In genomic region chr17:53141280-53141679, GRCh38 we compare ENCODE assay signal across 33 cellular contexts.
"Had no signal": no experiment of that assay in that cellular context is flagged by ENCODE, and none has a peak within 500 bp of the region (broad histone marks: within the 10 kb centered on the region; RNA-seq: fewer than 3 reads in every experiment).

No MANE protein-coding gene starts in this region.

- H3K27ac ChIP-seq: adrenal gland, cardiac muscle cell, VCaP had no signal

- H3K27me3 Mint-ChIP-seq: activated B cell treated with CpG ODN at 0.5 μM for 24 hours; activated CD4-positive, alpha-beta memory T cell treated with anti-CD3 and anti-CD28 coated beads for 36 hours; activated CD4-positive, alpha-beta T cell treated with anti-CD3 and anti-CD28 coated beads, Interleukin-2, amount 10 ng/mL, durations not matched to agents 24 days and 14 days; activated CD8-positive, alpha-beta T cell treated with anti-CD3 and anti-CD28 coated beads for 36 hours; activated naive CD8-positive, alpha-beta T cell treated with anti-CD3 and anti-CD28 coated beads for 36 hours; activated T-helper 17 cell treated with anti-CD3 and anti-CD28 coated beads, Interleukin-2, amount 50 U/mL, for 72 hours; central memory CD8-positive, alpha-beta T cell had no signal

- H3K4me1 ChIP-seq: adrenal gland had no signal

- ATAC-seq: activated CD8-positive, alpha-beta T cell treated with anti-CD3 and anti-CD28 coated beads for 36 hours; activated naive CD4-positive, alpha-beta T cell treated with anti-CD3 and anti-CD28 coated beads, Interleukin-2, amount 50 U/mL, for 72 hours; activated T-cell treated with anti-CD3 and anti-CD28 coated beads, Interleukin-2, amount 50 U/mL, for 4 hours; activated T-cell treated with anti-CD3 and anti-CD28 coated beads, Interleukin-2, amount 50 U/mL, for 72 hours; activated T-helper 17 cell treated with anti-CD3 and anti-CD28 coated beads, Interleukin-2, amount 50 U/mL, for 72 hours had no signal

- H3K4me3 ChIP-seq: adrenal gland, cardiac muscle cell had no signal

- H3K4me1 Mint-ChIP-seq: activated B cell treated with CpG ODN at 0.5 μM for 24 hours; activated CD4-positive, alpha-beta T cell treated with anti-CD3 and anti-CD28 coated beads, Interleukin-2, amount 10 ng/mL, durations not matched to agents 24 days and 14 days; activated naive CD8-positive, alpha-beta T cell treated with anti-CD3 and anti-CD28 coated beads for 36 hours; activated T-helper 17 cell treated with anti-CD3 and anti-CD28 coated beads, Interleukin-2, amount 50 U/mL, for 72 hours; central memory CD8-positive, alpha-beta T cell had no signal

- H3K27ac Mint-ChIP-seq: activated B cell treated with CpG ODN at 0.5 μM for 24 hours; activated CD4-positive, alpha-beta memory T cell treated with anti-CD3 and anti-CD28 coated beads for 36 hours; activated CD4-positive, alpha-beta T cell treated with anti-CD3 and anti-CD28 coated beads, Interleukin-2, amount 10 ng/mL, durations not matched to agents 24 days and 14 days; activated CD8-positive, alpha-beta T cell treated with anti-CD3 and anti-CD28 coated beads for 36 hours; activated naive CD4-positive, alpha-beta T cell treated with anti-CD3 and anti-CD28 coated beads for 36 hours; activated naive CD4-positive, alpha-beta T cell treated with anti-CD3 and anti-CD28 coated beads, Interleukin-2, amount 50 U/mL, for 72 hours; activated naive CD8-positive, alpha-beta T cell treated with anti-CD3 and anti-CD28 coated beads for 36 hours; activated T-cell treated with anti-CD3 and anti-CD28 coated beads, Interleukin-2, amount 50 U/mL, for 72 hours; activated T-helper 1 cell treated with anti-CD3 and anti-CD28 coated beads, Interleukin-12 subunit alpha, Interleukin-12 subunit beta, Interleukin-2, Interleukin-4 antibody, amounts not matched to agents 30 ng/mL and 10 ng/mL and 1 ng/mL, durations not matched to agents 14 hours and 24 hours and 36 hours; activated T-helper 17 cell treated with anti-CD3 and anti-CD28 coated beads, Interleukin-2, amount 50 U/mL, for 72 hours; brain; T-helper 1 cell treated with Interleukin-12 subunit alpha and Interleukin-12 subunit beta and Interleukin-4 antibody, amounts not matched to agents 30 μg/mL and 1 μg/mL, for 36 hours; T-helper 2 cell treated with Interferon-gamma antibody and Interleukin-4, amounts not matched to agents 5 μg/mL and 100 μg/mL, for 36 hours had no signal

- H3K9me3 ChIP-seq: adrenal gland had no signal

- H3K27me3 ChIP-seq: adrenal gland, cardiac muscle cell had no signal

- H3K9me3 Mint-ChIP-seq: activated CD4-positive, alpha-beta T cell treated with anti-CD3 and anti-CD28 coated beads, Interleukin-2, amount 10 ng/mL, durations not matched to agents 24 days and 14 days; activated CD8-positive, alpha-beta T cell treated with anti-CD3 and anti-CD28 coated beads for 36 hours; activated naive CD4-positive, alpha-beta T cell treated with anti-CD3 and anti-CD28 coated beads for 36 hours; activated naive CD8-positive, alpha-beta T cell treated with anti-CD3 and anti-CD28 coated beads for 36 hours; activated T-helper 1 cell treated with anti-CD3 and anti-CD28 coated beads, Interleukin-12 subunit alpha, Interleukin-12 subunit beta, Interleukin-2, Interleukin-4 antibody, amounts not matched to agents 30 ng/mL and 10 ng/mL and 1 ng/mL, durations not matched to agents 14 hours and 24 hours and 36 hours; brain had no signal

- H3K4me3 Mint-ChIP-seq: activated B cell treated with CpG ODN at 0.5 μM for 24 hours; activated CD4-positive, alpha-beta memory T cell treated with anti-CD3 and anti-CD28 coated beads for 36 hours; activated CD4-positive, alpha-beta T cell treated with anti-CD3 and anti-CD28 coated beads, Interleukin-2, amount 10 ng/mL, durations not matched to agents 24 days and 14 days; activated CD8-positive, alpha-beta T cell treated with anti-CD3 and anti-CD28 coated beads for 36 hours; activated naive CD4-positive, alpha-beta T cell treated with anti-CD3 and anti-CD28 coated beads for 36 hours; activated naive CD8-positive, alpha-beta T cell treated with anti-CD3 and anti-CD28 coated beads for 36 hours; activated T-cell treated with anti-CD3 and anti-CD28 coated beads, Interleukin-2, amount 50 U/mL, for 4 hours; activated T-cell treated with anti-CD3 and anti-CD28 coated beads, Interleukin-2, amount 50 U/mL, for 72 hours; activated T-helper 1 cell treated with anti-CD3 and anti-CD28 coated beads, Interleukin-12 subunit alpha, Interleukin-12 subunit beta, Interleukin-2, Interleukin-4 antibody, amounts not matched to agents 30 ng/mL and 10 ng/mL and 1 ng/mL, durations not matched to agents 14 hours and 24 hours and 36 hours; activated T-helper 17 cell treated with anti-CD3 and anti-CD28 coated beads, Interleukin-2, amount 50 U/mL, for 72 hours; brain; central memory CD8-positive, alpha-beta T cell; T-helper 1 cell treated with Interleukin-12 subunit alpha and Interleukin-12 subunit beta and Interleukin-4 antibody, amounts not matched to agents 30 μg/mL and 1 μg/mL, for 36 hours; T-helper 2 cell treated with Interferon-gamma antibody and Interleukin-4, amounts not matched to agents 5 μg/mL and 100 μg/mL, for 36 hours had no signal

- DNase-seq: activated B cell treated with CpG ODN at 0.5 μM for 24 hours; activated CD4-positive, alpha-beta memory T cell treated with anti-CD3 and anti-CD28 coated beads for 36 hours; activated CD4-positive, alpha-beta T cell treated with anti-CD3 and anti-CD28 coated beads for 4 hours; activated CD4-positive, alpha-beta T cell treated with anti-CD3 and anti-CD28 coated beads, Interleukin-2, amount 10 ng/mL, durations not matched to agents 24 days and 14 days; activated CD4-positive, alpha-beta T cell treated with anti-CD3 and anti-CD28 coated beads, Interleukin-2, amount 50 U/mL, for 1 hour; activated CD4-positive, alpha-beta T cell treated with anti-CD3 and anti-CD28 coated beads, Interleukin-2, amount 50 U/mL, for 4 hours; activated CD4-positive, CD25-positive, alpha-beta regulatory T cell treated with anti-CD3 and anti-CD28 coated beads, Interleukin-2, amount 50 U/mL, for 72 hours; activated CD8-positive, alpha-beta memory T cell treated with anti-CD3 and anti-CD28 coated beads, Interleukin-2, amount 50 U/mL, for 4 hours; activated CD8-positive, alpha-beta T cell treated with anti-CD3 and anti-CD28 coated beads for 36 hours; activated effector memory CD4-positive, alpha-beta T cell treated with anti-CD3 and anti-CD28 coated beads, Interleukin-2, amount 50 U/mL, for 16 hours; activated gamma-delta T cell treated with Interleukin-2 at 50 U/mL for 16 hours; activated naive CD4-positive, alpha-beta T cell; activated naive CD4-positive, alpha-beta T cell treated with anti-CD3 and anti-CD28 coated beads for 36 hours; activated naive CD4-positive, alpha-beta T cell treated with anti-CD3 and anti-CD28 coated beads, Interleukin-2, amount 50 U/mL, for 16 hours; activated naive CD8-positive, alpha-beta T cell treated with anti-CD3 and anti-CD28 coated beads for 36 hours; activated T-cell treated with anti-CD3 and anti-CD28 coated beads for 4 hours; activated T-cell treated with anti-CD3 and anti-CD28 coated beads, Interleukin-2, amount 50 U/mL, for 1 hour; activated T-cell treated with anti-CD3 and anti-CD28 coated beads, Interleukin-2, amount 50 U/mL, for 4 hours; activated T-cell treated with anti-CD3 and anti-CD28 coated beads, Interleukin-2, amount 50 U/mL, for 72 hours; adrenal gland; amniotic stem cell; aorta; T-helper 2 cell; T-helper 9 cell had no signal

- H3K36me3 ChIP-seq: adrenal gland, cardiac muscle cell had no signal

- H3K36me3 Mint-ChIP-seq: activated CD4-positive, alpha-beta memory T cell treated with anti-CD3 and anti-CD28 coated beads for 36 hours; activated naive CD4-positive, alpha-beta T cell treated with anti-CD3 and anti-CD28 coated beads, Interleukin-2, amount 50 U/mL, for 72 hours; activated naive CD8-positive, alpha-beta T cell treated with anti-CD3 and anti-CD28 coated beads for 36 hours; brain had no signal
